ENCODE assay signal across 26 cellular contexts in the genomic region with DNA sequence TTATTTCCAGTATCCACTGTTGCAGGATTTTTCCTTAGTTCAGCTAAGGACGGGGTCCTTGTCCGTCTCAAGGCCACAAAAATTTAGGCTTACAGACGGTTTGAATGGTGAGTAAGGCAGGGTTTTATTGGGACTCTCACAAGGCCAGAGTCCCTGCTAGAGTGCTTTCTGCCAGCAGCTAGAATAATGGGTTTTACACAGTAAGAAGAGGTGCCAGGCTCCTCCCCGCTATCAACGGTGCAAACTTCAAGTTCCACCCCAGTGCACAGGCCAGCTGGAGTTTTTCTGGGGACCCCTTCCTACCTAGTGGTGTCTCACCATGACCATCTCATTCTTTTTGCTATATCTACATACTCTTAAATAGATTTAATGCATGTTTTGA.
"Had no signal": no experiment of that assay in that cellular context is flagged by ENCODE, and none has a peak within 500 bp of the region (broad histone marks: within the 10 kb centered on the region; RNA-seq: fewer than 3 reads in every experiment).

No MANE protein-coding gene starts in this region.

- H3K4me3 Mint-ChIP-seq: activated CD4-positive, alpha-beta T cell treated with anti-CD3 and anti-CD28 coated beads, Interleukin-2, amount 10 ng/mL, durations not matched to agents 24 days and 14 days; activated naive CD8-positive, alpha-beta T cell treated with anti-CD3 and anti-CD28 coated beads, Interleukin-2, amount 50 U/mL, for 24 hours; activated T-cell treated with anti-CD3 and anti-CD28 coated beads, Interleukin-2, amount 50 U/mL, for 4 hours; brain; central memory CD8-positive, alpha-beta T cell; T-helper 17 cell; WTC11 had no signal

- H3K27ac Mint-ChIP-seq: activated CD4-positive, alpha-beta T cell treated with anti-CD3 and anti-CD28 coated beads, Interleukin-2, amount 10 ng/mL, durations not matched to agents 24 days and 14 days; activated naive CD4-positive, alpha-beta T cell treated with anti-CD3 and anti-CD28 coated beads, Interleukin-2, amount 50 U/mL, for 72 hours; activated naive CD8-positive, alpha-beta T cell treated with anti-CD3 and anti-CD28 coated beads, Interleukin-2, amount 50 U/mL, for 24 hours; T-helper 17 cell; WTC11 had no signal

- DNase-seq: activated CD4-positive, alpha-beta T cell treated with anti-CD3 and anti-CD28 coated beads for 1 hour; activated CD4-positive, alpha-beta T cell treated with anti-CD3 and anti-CD28 coated beads, Interleukin-2, amount 10 ng/mL, durations not matched to agents 24 days and 14 days; activated CD4-positive, alpha-beta T cell treated with anti-CD3 and anti-CD28 coated beads, Interleukin-2, amount 50 U/mL, for 48 hours; activated CD8-positive, alpha-beta memory T cell treated with anti-CD3 and anti-CD28 coated beads for 24 hours; activated effector memory CD4-positive, alpha-beta T cell treated with anti-CD3 and anti-CD28 coated beads, Interleukin-2, amount 50 U/mL, for 16 hours; activated naive CD4-positive, alpha-beta T cell treated with Interleukin-2 at 50 U/mL for 16 hours; activated naive CD8-positive, alpha-beta T cell treated with anti-CD3 and anti-CD28 coated beads, Interleukin-2, amount 50 U/mL, for 24 hours; activated T-cell treated with anti-CD3 and anti-CD28 coated beads, Interleukin-2, amount 50 U/mL, for 4 hours; amygdala; NCI-H1092; NCI-H1417; NCI-H1930; NCI-H446; NCI-H524; NCI-H774; NK-92 treated with Interleukin-12 subunit alpha and Interleukin-12 subunit beta, amount 100 ng/mL, for 24 hours; OCI-M1; SHP77; T-helper 17 cell; T-helper 9 cell had no signal

- H3K9ac ChIP-seq: KMS-11 had no signal

- H3K36me3 Mint-ChIP-seq: WTC11 had no signal

- H3K27me3 ChIP-seq: SJSA1 had no signal

- H3K4me1 ChIP-seq: SJSA1 had no signal

- ATAC-seq: activated naive CD4-positive, alpha-beta T cell treated with anti-CD3 and anti-CD28 coated beads, Interleukin-2, amount 50 U/mL, for 72 hours; activated naive CD8-positive, alpha-beta T cell treated with anti-CD3 and anti-CD28 coated beads, Interleukin-2, amount 50 U/mL, for 24 hours; activated T-cell treated with anti-CD3 and anti-CD28 coated beads, Interleukin-2, amount 50 U/mL, for 4 hours; T-helper 17 cell; WTC11 had no signal

- H3K9me3 ChIP-seq: SJSA1 had no signal

- H3K27ac ChIP-seq: KMS-11, SJSA1 had no signal

- H3K4me2 ChIP-seq: KMS-11 had no signal

- H3K9me3 Mint-ChIP-seq: activated CD4-positive, alpha-beta T cell treated with anti-CD3 and anti-CD28 coated beads, Interleukin-2, amount 10 ng/mL, durations not matched to agents 24 days and 14 days; activated naive CD4-positive, alpha-beta T cell treated with anti-CD3 and anti-CD28 coated beads, Interleukin-2, amount 50 U/mL, for 72 hours; activated naive CD8-positive, alpha-beta T cell treated with anti-CD3 and anti-CD28 coated beads, Interleukin-2, amount 50 U/mL, for 24 hours; activated T-cell treated with anti-CD3 and anti-CD28 coated beads, Interleukin-2, amount 50 U/mL, for 4 hours; brain; central memory CD8-positive, alpha-beta T cell; WTC11 had no signal

- H3K36me3 ChIP-seq: SJSA1 had no signal

- H3K4me1 Mint-ChIP-seq: activated CD4-positive, alpha-beta T cell treated with anti-CD3 and anti-CD28 coated beads, Interleukin-2, amount 10 ng/mL, durations not matched to agents 24 days and 14 days; activated naive CD8-positive, alpha-beta T cell treated with anti-CD3 and anti-CD28 coated beads, Interleukin-2, amount 50 U/mL, for 24 hours; brain; central memory CD8-positive, alpha-beta T cell; WTC11 had no signal

- H3K27me3 Mint-ChIP-seq: activated CD4-positive, alpha-beta T cell treated with anti-CD3 and anti-CD28 coated beads, Interleukin-2, amount 10 ng/mL, durations not matched to agents 24 days and 14 days; activated naive CD8-positive, alpha-beta T cell treated with anti-CD3 and anti-CD28 coated beads, Interleukin-2, amount 50 U/mL, for 24 hours; brain; central memory CD8-positive, alpha-beta T cell; T-helper 17 cell had no signal

- H3K4me3 ChIP-seq: SJSA1 had no signal
